In the genomic region with DNA sequence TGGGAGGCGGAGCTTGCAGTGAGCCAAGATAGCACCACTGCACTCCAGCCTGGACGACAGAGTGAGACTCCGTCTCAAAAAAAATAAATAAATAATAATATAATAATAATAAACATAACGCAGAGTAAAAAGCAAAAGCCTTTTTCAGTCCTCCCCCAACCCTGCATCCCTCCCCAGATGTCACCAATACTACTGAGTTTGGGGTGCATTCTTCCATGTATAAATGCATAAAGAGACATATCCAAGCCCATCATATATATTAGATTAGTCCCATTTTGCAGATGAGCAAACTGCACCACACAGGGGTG, we compare ENCODE assay signal across 8 cellular contexts. TPM values are rescaled to one million over a fixed set of nuclear protein-coding genes. Genes with fewer than 3 reads are reported as not detected.
A peak's percentile ranks its signal among the peaks of the same experiment; 100 is the strongest.
DNase-seq lines count a peak whose midpoint lies in the region; ATAC-seq, FAIRE-seq and TF ChIP-seq lines count a peak whose summit lies in the region.

No MANE protein-coding gene starts in this region.

- H3K9me3 ChIP-seq in astrocyte (ENCODE audit: insufficient read depth, low read depth, low read length): no peaks in the 10 kb centered on the region
- no peaks in the 10 kb centered on the region for H3K9me3 ChIP-seq in HepG2 (ENCODE audit: low read length)
- no peaks in the 10 kb centered on the region for H3K9me3 ChIP-seq in thoracic aorta

- H3K36me3 ChIP-seq in astrocyte (ENCODE audit: insufficient read depth, low read length) (no peaks in the 10 kb centered on the region), HepG2 (replicated peaks in 1 of 2; ENCODE audit: control insufficient read depth in 1 of 2, insufficient read depth in 2 of 2, low read length in 2 of 2) (no peaks in the 10 kb centered on the region), thoracic aorta (no peaks in the 10 kb centered on the region)

- CTCF ChIA-PET in HepG2 (lab: Yijun Ruan, JAX; ENCODE audit: low intra/inter-chr PET ratio, low total read pairs): no interaction called here

- 26% methylated on average over 4 of the region's 4 CpGs for WGBS in HepG2 (ENCODE audit: low lambda C conversion rate)

- H3K79me2 ChIP-seq in astrocyte (ENCODE audit: insufficient read depth, low read length) (no peaks in the 10 kb centered on the region), HepG2 (ENCODE audit: insufficient read depth, low read length) (no peaks in the 10 kb centered on the region)

- no peak for TF ChIP-seq EP300 in HepG2 (IDR thresholded peaks at IDR 0.05; ENCODE audit: low read depth in 2 of 2, low read length in 2 of 2)
- TF ChIP-seq EP300 in HepG2 (CRISPR knock-in tag; IDR thresholded peaks at IDR 0.05; ENCODE audit: borderline replicate concordance): no peak

- in situ Hi-C loops in HepG2 (cut with HindIII; ENCODE audit: extremely low pct_ligation_motif_present, low pct_unique_long_range_greater_than_20kb): no loop called here

- no peak for TF ChIP-seq CTCF in astrocyte (IDR thresholded peaks at IDR 0.05; ENCODE audit: insufficient read depth, low read depth, low read length)
- TF ChIP-seq CTCF in HepG2 (CRISPR knock-in tag; IDR thresholded peaks at IDR 0.05): no peak
- no peak for TF ChIP-seq CTCF in thoracic aorta (IDR thresholded peaks at IDR 0.05)

- peak overlapping the region; percentile 66 for H3K4me3 Mint-ChIP-seq in activated T-cell treated with anti-CD3 and anti-CD28 coated beads, Interleukin-2, amount 50 U/mL, for 4 hours
- peak overlapping the region; percentile 83 for H3K4me3 Mint-ChIP-seq in astrocyte (ENCODE audit: unreplicated experiment)

- H2AFZ ChIP-seq in astrocyte (ENCODE audit: low read depth, low read length) (peak overlapping the region; percentile 57), HepG2 (ENCODE audit: low read length) (no peak overlapping the region)

- FAIRE-seq in astrocyte (lab: Jason Lieb, UNC) (no peak), HepG2 (lab: Jason Lieb, UNC) (no peak)

- no peaks in the 10 kb centered on the region for H3K36me3 Mint-ChIP-seq in activated T-cell treated with anti-CD3 and anti-CD28 coated beads, Interleukin-2, amount 50 U/mL, for 4 hours (ENCODE audit: insufficient read depth)
- no peaks in the 10 kb centered on the region for H3K36me3 Mint-ChIP-seq in astrocyte (ENCODE audit: low read depth, unreplicated experiment)

- H3K4me2 ChIP-seq in astrocyte (ENCODE audit: low read length) (peak overlapping the region; percentile 88), HepG2 (ENCODE audit: low read depth, low read length) (peak overlapping the region; percentile 100)

- H4K20me1 ChIP-seq in astrocyte (ENCODE audit: insufficient read depth, low read length) (no peaks in the 10 kb centered on the region), HepG2 (ENCODE audit: insufficient read depth, low read length) (no peaks in the 10 kb centered on the region)

- TF ChIP-seq POLR2A in HepG2 (IDR thresholded peaks at IDR 0.05; ENCODE audit: insufficient read depth in 1 of 2, low read depth in 2 of 2, low read length in 2 of 2): no peak

- peaks cover 38% of the 10 kb centered on the region for H3K27me3 Mint-ChIP-seq in activated T-cell treated with anti-CD3 and anti-CD28 coated beads, Interleukin-2, amount 50 U/mL, for 4 hours (ENCODE audit: low read depth)
- H3K27me3 Mint-ChIP-seq in astrocyte (ENCODE audit: low read depth, unreplicated experiment): no peaks in the 10 kb centered on the region

- BruUV-seq in HepG2 (replicated peaks; lab: Mats Ljungman, UMichigan): no TSS peak

- DNase-seq in activated T-cell treated with anti-CD3 and anti-CD28 coated beads, Interleukin-2, amount 50 U/mL, for 4 hours: no peak
- no peak for DNase-seq in activated T-cell treated with anti-CD3 and anti-CD28 coated beads, Interleukin-2, amount 50 U/mL, for 1 hour
- DNase-seq in astrocyte (ENCODE audit: low read depth): no peak
- no peak for DNase-seq in HepG2 (ENCODE audit: low spot score)
- no peak for DNase-seq in thoracic aorta (ENCODE audit: low spot score)
- no peak for DNase-seq in NOMO-1 (lab: John Stamatoyannopoulos, UW; ENCODE audit: unreplicated experiment in 2 of 2)

- peaks cover 17% of the 10 kb centered on the region for H3K4me1 Mint-ChIP-seq in activated T-cell treated with anti-CD3 and anti-CD28 coated beads, Interleukin-2, amount 50 U/mL, for 4 hours (ENCODE audit: low read depth)
- peaks cover 14% of the 10 kb centered on the region for H3K4me1 Mint-ChIP-seq in astrocyte (ENCODE audit: low read depth, unreplicated experiment)

- ATAC-seq in activated T-cell treated with anti-CD3 and anti-CD28 coated beads, Interleukin-2, amount 50 U/mL, for 4 hours: no peak
- no peak for ATAC-seq in HepG2
- ATAC-seq in thoracic aorta (ENCODE audit: insufficient number of reproducible peaks, low FRiP score, low read depth): no peak
- ATAC-seq in HG03521 (IDR thresholded peaks at IDR 0.05; ENCODE audit: unreplicated experiment): no peak
- no peak for ATAC-seq in GM21367 (IDR thresholded peaks at IDR 0.05; ENCODE audit: unreplicated experiment)

- no peak for TF ChIP-seq RAD21 in HepG2 (CRISPR knock-in tag; IDR thresholded peaks at IDR 0.05)

- H3K4me1 ChIP-seq in astrocyte (ENCODE audit: insufficient read depth, low read length) (peaks cover 14% of the 10 kb centered on the region), HepG2 (ENCODE audit: insufficient read depth, low read length) (peaks cover 62% of the 10 kb centered on the region), thoracic aorta (ENCODE audit: control insufficient read depth in 1 of 2, low read depth in 2 of 2) (peaks cover 24 to 40% of the 10 kb centered on the region in 2 donors)

- peak overlapping the region; percentile 80 for H3K27ac Mint-ChIP-seq in astrocyte (ENCODE audit: unreplicated experiment)

- intact Hi-C loops in HepG2 (cut with micrococcal nuclease; ENCODE audit: unreplicated experiment): no loop called here

- H3K9ac ChIP-seq in astrocyte (ENCODE audit: low read length) (peak overlapping the region; percentile 72), HepG2 (ENCODE audit: insufficient read depth, low read depth, low read length) (peak overlapping the region; percentile 76)

- H3K4me3 ChIP-seq in astrocyte (ENCODE audit: insufficient read depth, low read depth, low read length) (peak overlapping the region; percentile 54), HepG2 (replicated peaks in 1 of 3; ENCODE audit: insufficient read depth in 1 of 3, low read depth in 2 of 3, low read length in 3 of 3) (peak overlapping the region; percentile 62 to 83 (median 63)), thoracic aorta (peak overlapping the region; percentile 83)

- H3K27me3 ChIP-seq in astrocyte (ENCODE audit: insufficient read depth, low read length) (no peaks in the 10 kb centered on the region), HepG2 (ENCODE audit: control insufficient read depth in 1 of 2, insufficient read depth in 2 of 2, low read length in 2 of 2) (no peaks in the 10 kb centered on the region; a peak in 1 of 5 replicates), thoracic aorta (replicated peaks; ENCODE audit: insufficient read depth) (no peaks in the 10 kb centered on the region)

- H3K9me3 Mint-ChIP-seq in activated T-cell treated with anti-CD3 and anti-CD28 coated beads, Interleukin-2, amount 50 U/mL, for 4 hours: no peaks in the 10 kb centered on the region
- no peaks in the 10 kb centered on the region for H3K9me3 Mint-ChIP-seq in astrocyte (ENCODE audit: unreplicated experiment)

- POLR2A ChIA-PET in HepG2 (lab: Yijun Ruan, JAX): interaction anchor here (1.2 to 6.9 kb wide), 6 partner anchors 14 to 149 kb away, joined by 3 to 88 read pairs (median 6); a partner anchor contains a TSS

- H3K27ac ChIP-seq in astrocyte (ENCODE audit: low read depth, low read length) (no peak overlapping the region), HepG2 (ENCODE audit: extremely low read length, insufficient read depth, low read length) (peak overlapping the region; percentile 57), thoracic aorta (peak overlapping the region; percentile 79 to 88)

RNA-seq across cellular contexts. Expression of a gene that starts 0.9 kb away (rescaled TPM):
- under 1 TPM; 0.19 to 0.34 (median 0.33) TPM for total RNA-seq in activated T-cell treated with anti-CD3 and anti-CD28 coated beads, Interleukin-2, amount 50 U/mL, for 4 hours
- total RNA-seq in astrocyte: 5.3 and 6.7 TPM in 2 replicates
- total RNA-seq in HepG2 (2016; rRNA removed; fragmentation: Illumina TruSeq; extraction: Trizol): 1.9 and 3.9 TPM in 2 replicates
- 1.3 and 1.4 TPM in 2 replicates for total RNA-seq in HepG2 (2016; cell fraction: cytosol; rRNA removed; fragmentation: Illumina TruSeq; extraction: Trizol; ENCODE audit: low read depth)
- 1.4 and 3.5 TPM in 2 replicates for total RNA-seq in HepG2 (2016; cell fraction: insoluble cytoplasmic fraction; rRNA removed; fragmentation: Illumina TruSeq; extraction: Trizol)
- total RNA-seq in HepG2 (2016; cell fraction: membrane; rRNA removed; fragmentation: Illumina TruSeq; extraction: Trizol): 2.8 TPM in 2 replicates
- 5.1 and 8.0 TPM in 2 replicates for total RNA-seq in HepG2 (2016; cell fraction: nucleus; rRNA removed; fragmentation: Illumina TruSeq; extraction: Trizol)
- polyA plus RNA-seq in HepG2 (2011; rRNA removed): 15.1 and 16.4 TPM in 2 replicates
- polyA plus RNA-seq in HepG2 (2011; cell fraction: cytosol; rRNA removed): 7.9 and 8.3 TPM in 2 replicates
- 81.6 and 99.7 TPM in 2 replicates for polyA plus RNA-seq in HepG2 (2011; cell fraction: nucleus; rRNA removed)
- 6.4 and 10.9 TPM in 2 replicates for polyA plus RNA-seq in HepG2 (2012)
- polyA plus RNA-seq in HepG2 (2016; cell fraction: cytosol; fragmentation: Illumina TruSeq; extraction: Trizol; ENCODE audit: low read depth): 0.93 and 1.3 TPM in 2 replicates
- polyA plus RNA-seq in HepG2 (2016; cell fraction: insoluble cytoplasmic fraction; fragmentation: Illumina TruSeq; extraction: Trizol; ENCODE audit: low read depth): 4.0 and 4.2 TPM in 2 replicates
- polyA plus RNA-seq in HepG2 (2016; cell fraction: membrane; fragmentation: Illumina TruSeq; extraction: Trizol; ENCODE audit: low read depth): 3.3 and 3.7 TPM in 2 replicates
- 32.6 and 38.0 TPM in 2 replicates for polyA plus RNA-seq in HepG2 (2016; cell fraction: nucleus; fragmentation: Illumina TruSeq; extraction: Trizol; ENCODE audit: insufficient read depth, low read depth)
- 5.9 and 8.8 TPM in 2 replicates for polyA minus RNA-seq in HepG2 (2011; rRNA and poly(A)+ RNA removed; ENCODE audit: low replicate concordance)
- polyA minus RNA-seq in HepG2 (2011; cell fraction: cytosol; rRNA and poly(A)+ RNA removed): 5.3 and 6.0 TPM in 2 replicates
- polyA minus RNA-seq in HepG2 (2011; cell fraction: nucleus; rRNA and poly(A)+ RNA removed): 9.4 TPM in 2 replicates
- 10 to 100 TPM; 28.4 to 45.1 TPM for total RNA-seq in thoracic aorta

RNA-seq across cellular contexts. Expression of a gene that starts 31.1 kb away (rescaled TPM):
- 100 to 1,000 TPM; 228 to 237 (median 236) TPM for total RNA-seq in activated T-cell treated with anti-CD3 and anti-CD28 coated beads, Interleukin-2, amount 50 U/mL, for 4 hours
- total RNA-seq in astrocyte: 196 and 210 TPM in 2 replicates
- total RNA-seq in HepG2 (2016; rRNA removed; fragmentation: Illumina TruSeq; extraction: Trizol): 113 and 125 TPM in 2 replicates
- 16.3 and 19.0 TPM in 2 replicates for total RNA-seq in HepG2 (2016; cell fraction: cytosol; rRNA removed; fragmentation: Illumina TruSeq; extraction: Trizol; ENCODE audit: low read depth)
- total RNA-seq in HepG2 (2016; cell fraction: insoluble cytoplasmic fraction; rRNA removed; fragmentation: Illumina TruSeq; extraction: Trizol): 108 and 127 TPM in 2 replicates
- 41.9 and 48.9 TPM in 2 replicates for total RNA-seq in HepG2 (2016; cell fraction: membrane; rRNA removed; fragmentation: Illumina TruSeq; extraction: Trizol)
- 150 and 151 TPM in 2 replicates for total RNA-seq in HepG2 (2016; cell fraction: nucleus; rRNA removed; fragmentation: Illumina TruSeq; extraction: Trizol)
- 69.5 and 70.6 TPM in 2 replicates for polyA plus RNA-seq in HepG2 (2011; rRNA removed)
- 40.6 and 51.3 TPM in 2 replicates for polyA plus RNA-seq in HepG2 (2011; cell fraction: cytosol; rRNA removed)
- 127 and 138 TPM in 2 replicates for polyA plus RNA-seq in HepG2 (2011; cell fraction: nucleus; rRNA removed)
- polyA plus RNA-seq in HepG2 (2012): 59.5 and 80.1 TPM in 2 replicates
- 5.6 and 6.4 TPM in 2 replicates for polyA plus RNA-seq in HepG2 (2016; cell fraction: cytosol; fragmentation: Illumina TruSeq; extraction: Trizol; ENCODE audit: low read depth)
- 99.4 and 100.0 TPM in 2 replicates for polyA plus RNA-seq in HepG2 (2016; cell fraction: insoluble cytoplasmic fraction; fragmentation: Illumina TruSeq; extraction: Trizol; ENCODE audit: low read depth)
- polyA plus RNA-seq in HepG2 (2016; cell fraction: membrane; fragmentation: Illumina TruSeq; extraction: Trizol; ENCODE audit: low read depth): 21.9 and 23.4 TPM in 2 replicates
- 207 and 216 TPM in 2 replicates for polyA plus RNA-seq in HepG2 (2016; cell fraction: nucleus; fragmentation: Illumina TruSeq; extraction: Trizol; ENCODE audit: insufficient read depth, low read depth)
- 65.4 and 90.8 TPM in 2 replicates for polyA minus RNA-seq in HepG2 (2011; rRNA and poly(A)+ RNA removed; ENCODE audit: low replicate concordance)
- polyA minus RNA-seq in HepG2 (2011; cell fraction: cytosol; rRNA and poly(A)+ RNA removed): 72.9 and 73.2 TPM in 2 replicates
- 152 and 196 TPM in 2 replicates for polyA minus RNA-seq in HepG2 (2011; cell fraction: nucleus; rRNA and poly(A)+ RNA removed)
- 100 to 1,000 TPM; 588 to 607 TPM for total RNA-seq in thoracic aorta

RNA-seq across cellular contexts. Expression of a gene that starts 32.7 kb away (rescaled TPM):
- under 1 TPM in 1 of 3 donors, not detected in 2; 0.40 TPM for total RNA-seq in activated T-cell treated with anti-CD3 and anti-CD28 coated beads, Interleukin-2, amount 50 U/mL, for 4 hours
- total RNA-seq in astrocyte: 0.43 TPM in 1 of 2 replicates, not detected in the other
- total RNA-seq in HepG2 (2016; rRNA removed; fragmentation: Illumina TruSeq; extraction: Trizol): 0.71 TPM in 1 of 2 replicates, not detected in the other
- 1.2 and 1.9 TPM in 2 replicates for total RNA-seq in HepG2 (2016; cell fraction: cytosol; rRNA removed; fragmentation: Illumina TruSeq; extraction: Trizol; ENCODE audit: low read depth)
- 0.40 and 1.6 TPM in 2 replicates for total RNA-seq in HepG2 (2016; cell fraction: insoluble cytoplasmic fraction; rRNA removed; fragmentation: Illumina TruSeq; extraction: Trizol)
- total RNA-seq in HepG2 (2016; cell fraction: membrane; rRNA removed; fragmentation: Illumina TruSeq; extraction: Trizol): 1.9 and 2.4 TPM in 2 replicates
- total RNA-seq in HepG2 (2016; cell fraction: nucleus; rRNA removed; fragmentation: Illumina TruSeq; extraction: Trizol): 0.84 TPM in 1 of 2 replicates, not detected in the other
- polyA plus RNA-seq in HepG2 (2011; rRNA removed): 0.20 and 0.33 TPM in 2 replicates
- polyA plus RNA-seq in HepG2 (2011; cell fraction: cytosol; rRNA removed): 0.48 TPM in 1 of 2 replicates, not detected in the other
- 0.45 TPM in 1 of 2 replicates, not detected in the other for polyA plus RNA-seq in HepG2 (2011; cell fraction: nucleus; rRNA removed)
- polyA plus RNA-seq in HepG2 (2012): 0.41 and 0.44 TPM in 2 replicates
- 1.0 and 1.6 TPM in 2 replicates for polyA plus RNA-seq in HepG2 (2016; cell fraction: cytosol; fragmentation: Illumina TruSeq; extraction: Trizol; ENCODE audit: low read depth)
- 0.53 and 1.0 TPM in 2 replicates for polyA plus RNA-seq in HepG2 (2016; cell fraction: insoluble cytoplasmic fraction; fragmentation: Illumina TruSeq; extraction: Trizol; ENCODE audit: low read depth)
- 0.48 and 1.3 TPM in 2 replicates for polyA plus RNA-seq in HepG2 (2016; cell fraction: membrane; fragmentation: Illumina TruSeq; extraction: Trizol; ENCODE audit: low read depth)
- polyA plus RNA-seq in HepG2 (2016; cell fraction: nucleus; fragmentation: Illumina TruSeq; extraction: Trizol; ENCODE audit: insufficient read depth, low read depth): 3.8 and 3.9 TPM in 2 replicates
- not detected in 2 replicates for polyA minus RNA-seq in HepG2 (2011; rRNA and poly(A)+ RNA removed; ENCODE audit: low replicate concordance)
- polyA minus RNA-seq in HepG2 (2011; cell fraction: cytosol; rRNA and poly(A)+ RNA removed): not detected in 2 replicates
- polyA minus RNA-seq in HepG2 (2011; cell fraction: nucleus; rRNA and poly(A)+ RNA removed): 1.6 TPM in 1 of 2 replicates, not detected in the other
- not detected for total RNA-seq in thoracic aorta

RNA-seq across cellular contexts. Expression of a gene that starts 40.4 kb away (rescaled TPM):
- total RNA-seq in activated T-cell treated with anti-CD3 and anti-CD28 coated beads, Interleukin-2, amount 50 U/mL, for 4 hours: under 1 TPM; 0.43 to 0.82 (median 0.50) TPM
- 26.0 and 27.4 TPM in 2 replicates for total RNA-seq in astrocyte
- total RNA-seq in HepG2 (2016; rRNA removed; fragmentation: Illumina TruSeq; extraction: Trizol): 0.13 and 0.42 TPM in 2 replicates
- total RNA-seq in HepG2 (2016; cell fraction: cytosol; rRNA removed; fragmentation: Illumina TruSeq; extraction: Trizol; ENCODE audit: low read depth): 0.20 and 0.26 TPM in 2 replicates
- total RNA-seq in HepG2 (2016; cell fraction: insoluble cytoplasmic fraction; rRNA removed; fragmentation: Illumina TruSeq; extraction: Trizol): 0.32 TPM in 1 of 2 replicates, not detected in the other
- 0.19 and 0.31 TPM in 2 replicates for total RNA-seq in HepG2 (2016; cell fraction: membrane; rRNA removed; fragmentation: Illumina TruSeq; extraction: Trizol)
- 0.53 and 0.84 TPM in 2 replicates for total RNA-seq in HepG2 (2016; cell fraction: nucleus; rRNA removed; fragmentation: Illumina TruSeq; extraction: Trizol)
- polyA plus RNA-seq in HepG2 (2011; rRNA removed): 1.0 and 1.4 TPM in 2 replicates
- polyA plus RNA-seq in HepG2 (2011; cell fraction: cytosol; rRNA removed): 0.47 and 0.51 TPM in 2 replicates
- polyA plus RNA-seq in HepG2 (2011; cell fraction: nucleus; rRNA removed): 4.9 and 5.0 TPM in 2 replicates
- polyA plus RNA-seq in HepG2 (2012): 0.64 and 1.1 TPM in 2 replicates
- polyA plus RNA-seq in HepG2 (2016; cell fraction: cytosol; fragmentation: Illumina TruSeq; extraction: Trizol; ENCODE audit: low read depth): 0.29 and 0.53 TPM in 2 replicates
- 0.15 TPM in 1 of 2 replicates, not detected in the other for polyA plus RNA-seq in HepG2 (2016; cell fraction: insoluble cytoplasmic fraction; fragmentation: Illumina TruSeq; extraction: Trizol; ENCODE audit: low read depth)
- polyA plus RNA-seq in HepG2 (2016; cell fraction: membrane; fragmentation: Illumina TruSeq; extraction: Trizol; ENCODE audit: low read depth): 0.24 and 0.42 TPM in 2 replicates
- polyA plus RNA-seq in HepG2 (2016; cell fraction: nucleus; fragmentation: Illumina TruSeq; extraction: Trizol; ENCODE audit: insufficient read depth, low read depth): 3.5 TPM in 2 replicates
- 0.20 and 8.4 TPM in 2 replicates for polyA minus RNA-seq in HepG2 (2011; rRNA and poly(A)+ RNA removed; ENCODE audit: low replicate concordance)
- polyA minus RNA-seq in HepG2 (2011; cell fraction: cytosol; rRNA and poly(A)+ RNA removed): 0.69 TPM in 1 of 2 replicates, not detected in the other
- 0.90 and 0.99 TPM in 2 replicates for polyA minus RNA-seq in HepG2 (2011; cell fraction: nucleus; rRNA and poly(A)+ RNA removed)
- 10 to 100 TPM; 22.8 to 54.0 TPM for total RNA-seq in thoracic aorta
